ENCODE assay signal across 19 cellular contexts in the genomic region with DNA sequence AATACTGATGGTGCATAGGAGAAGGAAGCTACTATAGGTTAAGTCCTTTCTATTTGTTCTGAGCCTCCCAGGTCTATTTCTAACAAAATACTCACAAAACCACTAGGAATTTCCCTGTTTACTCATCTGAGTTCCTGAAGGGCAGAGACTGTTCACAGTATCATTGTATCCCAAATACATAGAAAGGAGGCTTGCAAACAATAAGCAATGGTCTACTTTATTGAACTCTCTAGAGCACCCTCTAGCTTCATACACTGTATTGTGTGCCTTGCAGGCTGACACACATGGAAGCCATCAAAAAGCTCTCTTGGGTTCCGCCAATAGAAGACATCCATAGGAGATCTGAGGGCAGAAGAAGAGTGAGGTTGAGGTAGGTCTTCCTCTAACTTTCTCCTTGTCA.
"Had no signal": no experiment of that assay in that cellular context is flagged by ENCODE, and none has a peak within 500 bp of the region (broad histone marks: within the 10 kb centered on the region; RNA-seq: fewer than 3 reads in every experiment).

No MANE protein-coding gene starts in this region.

- H3K36me3 ChIP-seq: lower lobe of right lung, pancreas, stomach, vagina, WERI-Rb-1 had no signal

- H3K4me1 ChIP-seq: lower lobe of right lung, pancreas, stomach, vagina had no signal

- H2AFZ ChIP-seq: hepatocyte had no signal

- H3K9me3 ChIP-seq: lower lobe of right lung, pancreas, stomach, vagina had no signal

- H3K4me3 ChIP-seq: hepatocyte, lower lobe of right lung, pancreas, smooth muscle cell, stomach, vagina had no signal

- H3K4me2 ChIP-seq: hepatocyte, smooth muscle cell had no signal

- H3K27ac ChIP-seq: hepatocyte, lower lobe of right lung, pancreas, stomach, vagina, WERI-Rb-1 had no signal

- H3K79me2 ChIP-seq: hepatocyte had no signal

- ATAC-seq: left colon, lower lobe of right lung, natural killer cell, pancreas, sciatic nerve had no signal

- DNase-seq: activated CD4-positive, alpha-beta T cell treated with anti-CD3 and anti-CD28 coated beads for 1 hour; activated CD8-positive, alpha-beta memory T cell treated with anti-CD3 and anti-CD28 coated beads for 24 hours; activated CD8-positive, alpha-beta memory T cell treated with anti-CD3 and anti-CD28 coated beads, Interleukin-2, amount 50 U/mL, for 48 hours; activated gamma-delta T cell; activated T-cell treated with anti-CD3 and anti-CD28 coated beads, Interleukin-2, amount 50 U/mL, for 48 hours; dermis blood vessel endothelial cell; effector memory CD4-positive, alpha-beta T cell; left colon; lower lobe of right lung; natural killer cell; pancreas; stimulated activated CD4-positive, alpha-beta T cell treated with anti-CD3 and anti-CD28 coated beads, Interleukin-4, amount 100 ng/mL, for 1 hour; stomach; trophoblast cell; WERI-Rb-1 had no signal
